ENCODE assay signal across 11 cellular contexts in genomic region chr18:9113468-9114149, GRCh38. TPM values are rescaled to one million over a fixed set of nuclear protein-coding genes. Genes with fewer than 3 reads are reported as not detected.
DNase-seq lines count a peak whose midpoint lies in the region; ATAC-seq, FAIRE-seq and TF ChIP-seq lines count a peak whose summit lies in the region.
"Had no signal": no experiment of that assay in that cellular context is flagged by ENCODE, and none has a peak within 500 bp of the region (broad histone marks: within the 10 kb centered on the region; RNA-seq: fewer than 3 reads in every experiment).

No MANE protein-coding gene starts in this region.

- no peaks in the 10 kb centered on the region for H3K9me3 Mint-ChIP-seq in activated CD4-positive, alpha-beta memory T cell treated with anti-CD3 and anti-CD28 coated beads, Interleukin-2, amount 10 ng/mL, durations not matched to agents 7 days and 5 days

- H3K9ac ChIP-seq in keratinocyte (ENCODE audit: control insufficient read depth, extremely low read depth, insufficient read depth, low read length), result peak overlapping the region; percentile 12

- peaks cover 82% of the 10 kb centered on the region for H3K79me2 ChIP-seq in keratinocyte (ENCODE audit: control insufficient read depth, insufficient read depth, low read length)

- no peaks in the 10 kb centered on the region for H3K9me1 ChIP-seq in keratinocyte (ENCODE audit: control insufficient read depth, extremely low read depth, insufficient read depth, low read length)

- H3K4me3 Mint-ChIP-seq in activated CD4-positive, alpha-beta memory T cell treated with anti-CD3 and anti-CD28 coated beads, Interleukin-2, amount 10 ng/mL, durations not matched to agents 7 days and 5 days, result peak overlapping the region; percentile 25

- no peak for FAIRE-seq in keratinocyte (lab: Jason Lieb, UNC)

- CTCF ChIA-PET in activated CD4-positive, alpha-beta memory T cell treated with anti-CD3 and anti-CD28 coated beads, Interleukin-2, amount 10 ng/mL, durations not matched to agents 7 days and 5 days (lab: Charles Lee), result interaction anchor here (1.1 to 1.5 kb wide), 3 partner anchors 10 to 40 kb away, joined by 3 to 6 read pairs (median 4); no protein-coding TSS in a partner anchor

- H3K4me1 ChIP-seq in cardiac muscle cell (ENCODE audit: low read depth) (peaks cover 48% of the 10 kb centered on the region), keratinocyte (ENCODE audit: control insufficient read depth, extremely low read depth, insufficient read depth, low read length) (peaks cover 28% of the 10 kb centered on the region), tibial artery (peaks cover 0 to 97% (median 60%) of the 10 kb centered on the region in 4 donors)
- H3K4me1 ChIP-seq: BE2C had no signal

- H3K4me2 ChIP-seq in keratinocyte (ENCODE audit: control insufficient read depth, extremely low read depth, insufficient read depth, low read depth, low read length), result no peak overlapping the region

- H2AFZ ChIP-seq in keratinocyte (ENCODE audit: control insufficient read depth, low read length), result no peak overlapping the region

- dilution Hi-C loops in keratinocyte (cut with MboI; ENCODE audit: extremely low pct_ligation_motif_present, low sequenced_read_pairs), result no loop called here

- DNase-seq in cardiac muscle cell (ENCODE audit: low read depth in 1 of 2, low spot score in 1 of 2) (no peak), Right ventricle myocardium inferior (ENCODE audit: missing footprints) (no peak), keratinocyte (ENCODE audit: low read depth, low spot score) (no peak), tibial artery (no peak), NCI-H187 (lab: John Stamatoyannopoulos, UW) (no peak), GM10266 (ENCODE audit: extremely low spot score) (no peak), D341Med (ENCODE audit: low spot score) (no peak)
- no peak for DNase-seq in activated CD4-positive, alpha-beta memory T cell treated with anti-CD3 and anti-CD28 coated beads, Interleukin-2, amount 10 ng/mL, durations not matched to agents 7 days and 5 days
- DNase-seq: BE2C; stimulated activated CD4-positive, alpha-beta T cell treated with anti-CD3 and anti-CD28 coated beads, Interleukin-15, amount 100 ng/mL, for 24 hours had no signal

- H3K4me3 ChIP-seq in cardiac muscle cell, result no peak overlapping the region
- H3K4me3 ChIP-seq in keratinocyte (ENCODE audit: control insufficient read depth in 2 of 3, extremely low read depth in 1 of 3, insufficient read depth in 2 of 3, low read depth in 1 of 3, low read length in 3 of 3), result no peak overlapping the region
- no peak overlapping the region for H3K4me3 ChIP-seq in tibial artery

- H3K36me3 Mint-ChIP-seq in activated CD4-positive, alpha-beta memory T cell treated with anti-CD3 and anti-CD28 coated beads, Interleukin-2, amount 10 ng/mL, durations not matched to agents 7 days and 5 days (ENCODE audit: low read depth), result peaks cover 73% of the 10 kb centered on the region

- H4K20me1 ChIP-seq in keratinocyte (ENCODE audit: control insufficient read depth, extremely low read depth, insufficient read depth, low read length), result no peaks in the 10 kb centered on the region

- POLR2A ChIA-PET in activated CD4-positive, alpha-beta memory T cell treated with anti-CD3 and anti-CD28 coated beads, Interleukin-2, amount 10 ng/mL, durations not matched to agents 7 days and 5 days (lab: Charles Lee), result interaction anchor here (0.8 to 15.1 kb wide), 6 partner anchors 11 to 40 kb away, joined by 3 to 524 read pairs (median 143); partner anchors contain the start of genes ANKRD12 and NDUFV2

- ATAC-seq in Right ventricle myocardium inferior, result no peak

- no peaks in the 10 kb centered on the region for H3K9me3 ChIP-seq in cardiac muscle cell (ENCODE audit: low read depth)
- H3K9me3 ChIP-seq in keratinocyte (ENCODE audit: control insufficient read depth, low read depth, low read length), result no peaks in the 10 kb centered on the region
- H3K9me3 ChIP-seq in tibial artery, result no peaks in the 10 kb centered on the region
- H3K9me3 ChIP-seq: BE2C had no signal

- TF ChIP-seq CTCF in cardiac muscle cell (IDR thresholded peaks at IDR 0.05; ENCODE audit: low read depth, low read length), result no peak
- TF ChIP-seq CTCF in keratinocyte (optimal IDR thresholded peaks at IDR 0.05 in 1 of 3, IDR thresholded peaks at IDR 0.05 in 1 of 3, conservative IDR thresholded peaks at IDR 0.05 in 1 of 3; ENCODE audit: extremely low read depth in 1 of 3, insufficient read depth in 2 of 3, low read length in 3 of 3), result no peak
- no peak for TF ChIP-seq CTCF in tibial artery (IDR thresholded peaks at IDR 0.05)
- TF ChIP-seq CTCF in GM10266 (IDR thresholded peaks at IDR 0.05; ENCODE audit: control insufficient read depth, insufficient read depth, low read depth, missing control alignments), result no peak

- peaks cover 89% of the 10 kb centered on the region for H3K4me1 Mint-ChIP-seq in activated CD4-positive, alpha-beta memory T cell treated with anti-CD3 and anti-CD28 coated beads, Interleukin-2, amount 10 ng/mL, durations not matched to agents 7 days and 5 days

- H3K27me3 Mint-ChIP-seq in activated CD4-positive, alpha-beta memory T cell treated with anti-CD3 and anti-CD28 coated beads, Interleukin-2, amount 10 ng/mL, durations not matched to agents 7 days and 5 days, result no peaks in the 10 kb centered on the region

- peak overlapping the region; percentile 67 for H3K27ac ChIP-seq in cardiac muscle cell
- peak overlapping the region; percentile 11 for H3K27ac ChIP-seq in keratinocyte (ENCODE audit: control insufficient read depth, insufficient read depth, low read length)
- peak overlapping the region; percentile 38 to 43 for H3K27ac ChIP-seq in tibial artery
- H3K27ac ChIP-seq: VCaP had no signal

- intact Hi-C loops in Right ventricle myocardium inferior (cut with DNase I), result no loop called here
- intact Hi-C loops in tibial artery (cut with DNase I; ENCODE audit: low total_unique reads), result no loop called here

- no peaks in the 10 kb centered on the region for H3K36me3 ChIP-seq in cardiac muscle cell
- H3K36me3 ChIP-seq in keratinocyte (ENCODE audit: control insufficient read depth in 2 of 2, extremely low read depth in 1 of 2, insufficient read depth in 2 of 2, low read length in 2 of 2), result peaks cover 0 to 6% of the 10 kb centered on the region in 2 experiments
- no peaks in the 10 kb centered on the region for H3K36me3 ChIP-seq in tibial artery
- H3K36me3 ChIP-seq: BE2C had no signal

- peak overlapping the region; percentile 32 for H3K27ac Mint-ChIP-seq in activated CD4-positive, alpha-beta memory T cell treated with anti-CD3 and anti-CD28 coated beads, Interleukin-2, amount 10 ng/mL, durations not matched to agents 7 days and 5 days

- no peaks in the 10 kb centered on the region for H3K27me3 ChIP-seq in cardiac muscle cell
- H3K27me3 ChIP-seq in keratinocyte (ENCODE audit: control insufficient read depth, extremely low read depth, insufficient read depth, low read length), result no peaks in the 10 kb centered on the region
- no peaks in the 10 kb centered on the region for H3K27me3 ChIP-seq in tibial artery
- H3K27me3 ChIP-seq: BE2C had no signal

RNA-seq across cellular contexts. Expression of gene NDUFV2, which starts 11.1 kb away (rescaled TPM):
- total RNA-seq in cardiac muscle cell (111 and 178 TPM in 2 replicates), Right ventricle myocardium inferior (533 TPM)
- polyA plus RNA-seq in cardiac muscle cell (340 and 391 TPM in 2 replicates), keratinocyte (107 to 202 TPM (median 125 TPM) in 3 replicates)
- total RNA-seq in activated CD4-positive, alpha-beta memory T cell treated with anti-CD3 and anti-CD28 coated beads, Interleukin-2, amount 10 ng/mL, durations not matched to agents 7 days and 5 days, result 100 to 1,000 TPM; 288 to 295 TPM
- polyA plus RNA-seq in keratinocyte (2011; ENCODE audit: low read depth), result 40.2 TPM
- 106 and 185 TPM in 2 replicates for polyA plus RNA-seq in keratinocyte (2011; cell fraction: cytosol; rRNA removed)
- 67.0 and 74.2 TPM in 2 replicates for polyA plus RNA-seq in keratinocyte (2011; cell fraction: nucleus; rRNA removed)
- polyA plus RNA-seq in keratinocyte (2012; ENCODE audit: low replicate concordance), result 100 and 142 TPM in 2 replicates
- polyA minus RNA-seq in keratinocyte, result 13.4 to 56.9 TPM (median 38.3 TPM) in 3 replicates
- polyA minus RNA-seq in keratinocyte (2011; cell fraction: cytosol; rRNA and poly(A)+ RNA removed), result 20.5 TPM
- 23.6 and 35.1 TPM in 2 replicates for polyA minus RNA-seq in keratinocyte (2011; cell fraction: nucleus; rRNA and poly(A)+ RNA removed)

RNA-seq across cellular contexts. Expression of gene ANKRD12, which starts 23.0 kb away (rescaled TPM):
- total RNA-seq in cardiac muscle cell (12.6 and 88.8 TPM in 2 replicates), Right ventricle myocardium inferior (44.1 TPM)
- polyA plus RNA-seq in cardiac muscle cell (21.5 and 47.8 TPM in 2 replicates), keratinocyte (2.6 to 8.0 TPM (median 4.9 TPM) in 3 replicates)
- 100 to 1,000 TPM; 103 to 111 TPM for total RNA-seq in activated CD4-positive, alpha-beta memory T cell treated with anti-CD3 and anti-CD28 coated beads, Interleukin-2, amount 10 ng/mL, durations not matched to agents 7 days and 5 days
- polyA plus RNA-seq in keratinocyte (2011; ENCODE audit: low read depth), result 160 TPM
- 2.0 and 3.8 TPM in 2 replicates for polyA plus RNA-seq in keratinocyte (2011; cell fraction: cytosol; rRNA removed)
- 7.0 and 9.0 TPM in 2 replicates for polyA plus RNA-seq in keratinocyte (2011; cell fraction: nucleus; rRNA removed)
- polyA plus RNA-seq in keratinocyte (2012; ENCODE audit: low replicate concordance), result 12.7 and 21.4 TPM in 2 replicates
- polyA minus RNA-seq in keratinocyte, result 3.0 to 39.0 TPM (median 12.0 TPM) in 3 replicates
- 11.3 TPM for polyA minus RNA-seq in keratinocyte (2011; cell fraction: cytosol; rRNA and poly(A)+ RNA removed)
- polyA minus RNA-seq in keratinocyte (2011; cell fraction: nucleus; rRNA and poly(A)+ RNA removed), result 10.2 and 29.2 TPM in 2 replicates

Comparison
In these comparisons a context has a peak if more than half of its experiments do, and no peak if none do; other contexts are left out.
1. H3K27ac ChIP-seq: peak in every context shown above with its lines; median percentile 67 in cardiac muscle cell; 40 in tibial artery; 11 in keratinocyte.